In the genomic region with DNA sequence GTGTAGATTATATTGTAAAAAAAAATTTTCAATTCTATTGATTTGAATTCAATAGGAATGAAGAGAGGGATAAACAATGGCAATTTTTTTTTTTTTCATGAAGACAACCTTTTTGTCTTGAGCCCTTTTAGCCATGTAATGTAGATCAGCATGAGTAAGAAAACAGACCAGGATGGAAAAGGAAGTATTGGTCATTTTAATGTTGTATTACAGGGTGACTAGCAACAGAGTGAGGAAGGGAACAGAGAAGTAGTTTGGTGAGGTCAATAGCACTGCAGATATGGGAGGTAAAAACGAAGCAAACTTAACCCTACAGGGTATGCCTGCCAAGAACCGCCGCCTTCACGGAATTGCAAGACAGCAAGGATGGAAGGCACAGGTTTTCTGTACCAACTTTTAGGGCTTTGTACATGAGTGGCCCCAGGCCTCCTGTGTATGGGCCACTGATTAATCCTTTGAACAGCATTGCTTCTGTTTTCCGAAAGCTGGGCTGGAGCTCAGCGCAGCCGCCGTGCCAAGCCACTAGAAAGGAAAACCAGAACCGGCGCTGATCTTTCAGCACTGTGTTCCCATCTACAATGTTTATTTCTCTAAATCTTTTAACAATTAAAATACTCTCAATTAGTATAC, we compare ENCODE assay signal across 26 cellular contexts.
"Had no signal": no experiment of that assay in that cellular context is flagged by ENCODE, and none has a peak within 500 bp of the region (broad histone marks: within the 10 kb centered on the region; RNA-seq: fewer than 3 reads in every experiment).

No MANE protein-coding gene starts in this region.

- H3K4me1 Mint-ChIP-seq: immature natural killer cell; naive thymus-derived CD4-positive, alpha-beta T cell had no signal

- H3K27me3 Mint-ChIP-seq: effector memory CD8-positive, alpha-beta T cell; naive thymus-derived CD4-positive, alpha-beta T cell had no signal

- DNase-seq: activated CD4-positive, alpha-beta T cell treated with anti-CD3 and anti-CD28 coated beads for 4 hours; activated CD4-positive, alpha-beta T cell treated with anti-CD3 and anti-CD28 coated beads, Interleukin-2, amount 50 U/mL, for 4 hours; activated naive CD4-positive, alpha-beta T cell; activated T-cell treated with anti-CD3 and anti-CD28 coated beads for 4 hours; activated T-cell treated with anti-CD3 and anti-CD28 coated beads, Interleukin-2, amount 50 U/mL, for 72 hours; anterior cingulate cortex; colonic mucosa; dorsolateral prefrontal cortex; effector memory CD8-positive, alpha-beta T cell; immature natural killer cell; kidney; midbrain; naive thymus-derived CD4-positive, alpha-beta T cell; ovary; retina; stimulated activated CD4-positive, alpha-beta T cell treated with anti-CD3 and anti-CD28 coated beads, Interleukin-12 subunit alpha, Interleukin-12 subunit beta, amount 100 ng/mL, for 4 hours; stimulated activated CD4-positive, alpha-beta T cell treated with anti-CD3 and anti-CD28 coated beads, Interleukin-4, amount 100 ng/mL, for 1 hour; stimulated activated naive CD8-positive, alpha-beta T cell treated with anti-CD3 and anti-CD28 coated beads, Interleukin-15, Interleukin-2, amounts not matched to agents 100 U/mL and 50 U/mL, for 24 hours; testis; transverse colon had no signal

- H3K9me3 Mint-ChIP-seq: effector memory CD8-positive, alpha-beta T cell had no signal

- H3K36me3 ChIP-seq: colonic mucosa, ovary, prostate gland, transverse colon had no signal

- H3K4me3 Mint-ChIP-seq: activated T-cell treated with anti-CD3 and anti-CD28 coated beads, Interleukin-2, amount 50 U/mL, for 72 hours; effector memory CD8-positive, alpha-beta T cell; immature natural killer cell; naive thymus-derived CD4-positive, alpha-beta T cell had no signal

- ATAC-seq: activated naive CD4-positive, alpha-beta T cell treated with anti-CD3 and anti-CD28 coated beads, Interleukin-2, amount 50 U/mL, for 72 hours; activated T-cell treated with anti-CD3 and anti-CD28 coated beads, Interleukin-2, amount 50 U/mL, for 72 hours; effector memory CD8-positive, alpha-beta T cell; esophagus mucosa; naive thymus-derived CD4-positive, alpha-beta T cell; sciatic nerve; stimulated activated naive CD8-positive, alpha-beta T cell treated with anti-CD3 and anti-CD28 coated beads, Interleukin-15, Interleukin-2, amounts not matched to agents 100 U/mL and 50 U/mL, for 24 hours had no signal

- H3K27ac ChIP-seq: colonic mucosa, dorsolateral prefrontal cortex, ovary, prostate gland, testis, transverse colon, VCaP had no signal

- H3K27me3 ChIP-seq: colonic mucosa, ovary, testis, transverse colon had no signal

- H3K4me1 ChIP-seq: colonic mucosa, prostate gland, testis, transverse colon had no signal

- H3K4me3 ChIP-seq: colonic mucosa, dorsolateral prefrontal cortex, ovary, prostate gland, skin epidermis, testis, transverse colon had no signal

- H3K27ac Mint-ChIP-seq: activated naive CD4-positive, alpha-beta T cell treated with anti-CD3 and anti-CD28 coated beads, Interleukin-2, amount 50 U/mL, for 72 hours; activated T-cell treated with anti-CD3 and anti-CD28 coated beads, Interleukin-2, amount 50 U/mL, for 72 hours; effector memory CD8-positive, alpha-beta T cell; immature natural killer cell; naive thymus-derived CD4-positive, alpha-beta T cell had no signal

- H3K9me3 ChIP-seq: colonic mucosa, ovary, prostate gland, testis, transverse colon had no signal

- H3K36me3 Mint-ChIP-seq: immature natural killer cell; naive thymus-derived CD4-positive, alpha-beta T cell had no signal
